In genomic region chr9:34337404-34337803, GRCh38 we compare ENCODE assay signal across 2 cellular contexts.
TF ChIP-seq lines count a peak whose summit lies in the region.

No MANE protein-coding gene starts in this region.

TF ChIP-seq in endothelial cell of umbilical vein, 7 proteins besides CTCF, POLR2A, EP300 and RAD21:
- no peak for TF ChIP-seq JUN (IDR thresholded peaks at IDR 0.05; ENCODE audit: borderline replicate concordance, insufficient read depth, insufficient read length, low read depth)
- TF ChIP-seq EZH2 (IDR thresholded peaks at IDR 0.05; ENCODE audit: borderline replicate concordance, low read depth, low read length, severe bottlenecking) = no peak
- TF ChIP-seq POLR2AphosphoS5 (IDR thresholded peaks at IDR 0.05; ENCODE audit: insufficient read depth, low read depth, low read length) = no peak
- no peak for TF ChIP-seq MYC (IDR thresholded peaks at IDR 0.05; ENCODE audit: low read depth, low read length)
- no peak for TF ChIP-seq FOS (IDR thresholded peaks at IDR 0.05; ENCODE audit: borderline replicate concordance, insufficient read depth, low read length)
- no peak for TF ChIP-seq MAX (IDR thresholded peaks at IDR 0.05; ENCODE audit: insufficient read depth, insufficient read length)
- TF ChIP-seq GATA2 (IDR thresholded peaks at IDR 0.05; ENCODE audit: insufficient read depth, insufficient read length, low read depth, low read length) = no peak

TF ChIP-seq in WTC11, 78 proteins besides CTCF, POLR2A, EP300 and RAD21:
- no peak for TF ChIP-seq CREM (CRISPR knock-in tag; IDR thresholded peaks at IDR 0.05)
- TF ChIP-seq ARID4B (CRISPR knock-in tag; IDR thresholded peaks at IDR 0.05; ENCODE audit: borderline replicate concordance) = no peak
- TF ChIP-seq, protein P1, sequence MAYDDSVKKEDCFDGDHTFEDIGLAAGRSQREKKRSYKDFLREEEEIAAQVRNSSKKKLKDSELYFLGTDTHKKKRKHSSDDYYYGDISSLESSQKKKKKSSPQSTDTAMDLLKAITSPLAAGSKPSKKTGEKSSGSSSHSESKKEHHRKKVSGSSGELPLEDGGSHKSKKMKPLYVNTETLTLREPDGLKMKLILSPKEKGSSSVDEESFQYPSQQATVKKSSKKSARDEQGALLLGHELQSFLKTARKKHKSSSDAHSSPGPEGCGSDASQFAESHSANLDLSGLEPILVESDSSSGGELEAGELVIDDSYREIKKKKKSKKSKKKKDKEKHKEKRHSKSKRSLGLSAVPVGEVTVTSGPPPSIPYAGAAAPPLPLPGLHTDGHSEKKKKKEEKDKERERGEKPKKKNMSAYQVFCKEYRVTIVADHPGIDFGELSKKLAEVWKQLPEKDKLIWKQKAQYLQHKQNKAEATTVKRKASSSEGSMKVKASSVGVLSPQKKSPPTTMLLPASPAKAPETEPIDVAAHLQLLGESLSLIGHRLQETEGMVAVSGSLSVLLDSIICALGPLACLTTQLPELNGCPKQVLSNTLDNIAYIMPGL (CRISPR knock-in tag; IDR thresholded peaks at IDR 0.05) = no peak
